11 cellular contexts compared by ENCODE assay signal in the genomic region with DNA sequence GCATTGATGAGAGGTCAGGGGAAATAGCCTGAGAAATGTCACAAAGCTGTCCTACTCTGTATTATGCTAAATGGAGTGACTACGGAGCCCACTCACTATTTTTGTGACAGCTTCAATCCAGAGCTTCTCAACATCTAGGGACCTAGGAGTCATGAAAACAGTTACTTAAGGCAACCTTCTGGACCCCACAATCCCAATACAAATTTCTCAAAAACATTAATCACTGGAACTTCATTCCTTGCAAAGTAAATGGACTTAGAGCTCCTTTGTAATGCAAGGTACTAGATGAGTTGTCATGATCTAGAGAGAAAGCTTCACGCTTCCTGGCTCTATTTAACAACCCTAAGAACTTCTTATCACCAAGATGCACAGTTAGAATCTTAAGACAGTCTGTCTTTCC. TPM values are rescaled to one million over a fixed set of nuclear protein-coding genes. Genes with fewer than 3 reads are reported as not detected.
DNase-seq lines count a peak whose midpoint lies in the region; ATAC-seq and TF ChIP-seq lines count a peak whose summit lies in the region.
"Had no signal": no experiment of that assay in that cellular context is flagged by ENCODE, and none has a peak within 500 bp of the region (broad histone marks: within the 10 kb centered on the region; RNA-seq: fewer than 3 reads in every experiment).

No MANE protein-coding gene starts in this region.

- H3K27ac Mint-ChIP-seq in activated CD4-positive, alpha-beta memory T cell treated with anti-CD3 and anti-CD28 coated beads for 36 hours, result no peak overlapping the region
- no peak overlapping the region for H3K27ac Mint-ChIP-seq in activated CD4-positive, alpha-beta memory T cell treated with anti-CD3 and anti-CD28 coated beads, Interleukin-2, amount 10 ng/mL, durations not matched to agents 7 days and 5 days

- POLR2A ChIA-PET in activated CD4-positive, alpha-beta memory T cell treated with anti-CD3 and anti-CD28 coated beads for 36 hours (lab: Charles Lee), result no interaction called here
- POLR2A ChIA-PET in activated CD4-positive, alpha-beta memory T cell treated with anti-CD3 and anti-CD28 coated beads, Interleukin-2, amount 10 ng/mL, durations not matched to agents 7 days and 5 days (lab: Charles Lee), result interaction anchor here (0.7 to 5.4 kb wide), 2 partner anchors 102 to 206 kb away, joined by 3 to 93 read pairs; a partner anchor contains a TSS

- H3K27me3 Mint-ChIP-seq in activated CD4-positive, alpha-beta memory T cell treated with anti-CD3 and anti-CD28 coated beads for 36 hours, result peaks cover 3% of the 10 kb centered on the region
- peaks cover 8% of the 10 kb centered on the region for H3K27me3 Mint-ChIP-seq in activated CD4-positive, alpha-beta memory T cell treated with anti-CD3 and anti-CD28 coated beads, Interleukin-2, amount 10 ng/mL, durations not matched to agents 7 days and 5 days

- CTCF ChIA-PET in activated CD4-positive, alpha-beta memory T cell treated with anti-CD3 and anti-CD28 coated beads for 36 hours (lab: Charles Lee), result interaction anchor here (1.8 to 2.4 kb wide), 2 partner anchors 72 to 322 kb away, joined by 6 to 10 read pairs; no protein-coding TSS in a partner anchor
- CTCF ChIA-PET in activated CD4-positive, alpha-beta memory T cell treated with anti-CD3 and anti-CD28 coated beads, Interleukin-2, amount 10 ng/mL, durations not matched to agents 7 days and 5 days (lab: Charles Lee), result interaction anchor here (1.0 to 2.8 kb wide), 3 partner anchors 63 to 424 kb away, joined by 3 to 22 read pairs (median 3); no protein-coding TSS in a partner anchor

- H3K36me3 ChIP-seq in psoas muscle (ENCODE audit: insufficient read depth in 1 of 2, low read depth in 1 of 2), result no peaks in the 10 kb centered on the region

- peaks cover 9% of the 10 kb centered on the region for H3K36me3 Mint-ChIP-seq in activated CD4-positive, alpha-beta memory T cell treated with anti-CD3 and anti-CD28 coated beads for 36 hours
- peaks cover 6% of the 10 kb centered on the region for H3K36me3 Mint-ChIP-seq in activated CD4-positive, alpha-beta memory T cell treated with anti-CD3 and anti-CD28 coated beads, Interleukin-2, amount 10 ng/mL, durations not matched to agents 7 days and 5 days (ENCODE audit: low read depth)

- peak overlapping the region; percentile 32 for H3K4me3 Mint-ChIP-seq in activated CD4-positive, alpha-beta memory T cell treated with anti-CD3 and anti-CD28 coated beads for 36 hours
- H3K4me3 Mint-ChIP-seq in activated CD4-positive, alpha-beta memory T cell treated with anti-CD3 and anti-CD28 coated beads, Interleukin-2, amount 10 ng/mL, durations not matched to agents 7 days and 5 days, result no peak overlapping the region

- H3K27ac ChIP-seq in psoas muscle, result peak overlapping the region; percentile 97

- no peak for TF ChIP-seq POLR2A in NB4 (IDR thresholded peaks at IDR 0.05; ENCODE audit: extremely low read depth, insufficient read length)

- H3K4me3 ChIP-seq in NB4 (ENCODE audit: low read depth, low read length) (peak overlapping the region; percentile 83), psoas muscle (no peak overlapping the region)
- H3K4me3 ChIP-seq: mucosa of descending colon had no signal

- DNase-seq in activated CD4-positive, alpha-beta memory T cell treated with anti-CD3 and anti-CD28 coated beads for 36 hours, result no peak
- DNase-seq in activated CD4-positive, alpha-beta memory T cell treated with anti-CD3 and anti-CD28 coated beads, Interleukin-2, amount 10 ng/mL, durations not matched to agents 7 days and 5 days, result no peak
- DNase-seq in NB4 (ENCODE audit: low read depth) (no peak), cerebellar cortex (ENCODE audit: low spot score) (peak; percentile 37), psoas muscle (no peak), NCI-H524 (lab: John Stamatoyannopoulos, UW) (no peak)
- DNase-seq: Kasumi-1, NCI-H2171 had no signal

- no peaks in the 10 kb centered on the region for H3K9me3 Mint-ChIP-seq in activated CD4-positive, alpha-beta memory T cell treated with anti-CD3 and anti-CD28 coated beads for 36 hours
- no peaks in the 10 kb centered on the region for H3K9me3 Mint-ChIP-seq in activated CD4-positive, alpha-beta memory T cell treated with anti-CD3 and anti-CD28 coated beads, Interleukin-2, amount 10 ng/mL, durations not matched to agents 7 days and 5 days

- peaks cover 17% of the 10 kb centered on the region for H3K4me1 Mint-ChIP-seq in activated CD4-positive, alpha-beta memory T cell treated with anti-CD3 and anti-CD28 coated beads for 36 hours (ENCODE audit: low read depth)
- peaks cover 24% of the 10 kb centered on the region for H3K4me1 Mint-ChIP-seq in activated CD4-positive, alpha-beta memory T cell treated with anti-CD3 and anti-CD28 coated beads, Interleukin-2, amount 10 ng/mL, durations not matched to agents 7 days and 5 days

- peaks cover 33% of the 10 kb centered on the region for H3K4me1 ChIP-seq in psoas muscle

- H3K9me3 ChIP-seq in psoas muscle, result no peaks in the 10 kb centered on the region
- H3K9me3 ChIP-seq: mucosa of descending colon had no signal

- 91 to 99% (median 94%) methylated on average over 2 of the region's 2 CpGs for WGBS in psoas muscle, 3 donors

- TF ChIP-seq CTCF in NB4 (IDR thresholded peaks at IDR 0.05; ENCODE audit: low read depth, low read length), result no peak
- TF ChIP-seq CTCF in psoas muscle (IDR thresholded peaks at IDR 0.05), result no peak

- ATAC-seq in psoas muscle, result no peak
- ATAC-seq in HG03095 (IDR thresholded peaks at IDR 0.05; ENCODE audit: unreplicated experiment), result no peak
- ATAC-seq in GM21737 (IDR thresholded peaks at IDR 0.05; ENCODE audit: unreplicated experiment), result no peak
- ATAC-seq: mucosa of descending colon had no signal

- H3K27me3 ChIP-seq in psoas muscle (ENCODE audit: insufficient read depth in 3 of 3, low read length in 2 of 3), result no peaks in the 10 kb centered on the region

- intact Hi-C loops in activated CD4-positive, alpha-beta memory T cell treated with anti-CD3 and anti-CD28 coated beads for 36 hours (cut with micrococcal nuclease), result loop anchor here (10.0 kb wide), 4 partner anchors 143 to 1143 kb away; a partner anchor contains a TSS
- intact Hi-C loops in psoas muscle (cut with DNase I), result loop anchor here in 1 of 2 donors (10.0 kb wide), 2 partner anchors 193 to 207 kb away; a partner anchor contains a TSS

RNA-seq across cellular contexts. Expression of a gene that starts 2.6 kb away (rescaled TPM):
- 10 to 100 TPM; 13.7 to 15.4 TPM for total RNA-seq in activated CD4-positive, alpha-beta memory T cell treated with anti-CD3 and anti-CD28 coated beads for 36 hours
- 10 to 100 TPM; 37.0 to 39.2 TPM for total RNA-seq in activated CD4-positive, alpha-beta memory T cell treated with anti-CD3 and anti-CD28 coated beads, Interleukin-2, amount 10 ng/mL, durations not matched to agents 7 days and 5 days
- 10 to 100 TPM; 11.1 to 35.7 (median 20.4) TPM for total RNA-seq in psoas muscle
- polyA plus RNA-seq in psoas muscle, result 10 to 100 TPM in 1 of 3 donors, 1 to 10 TPM in 2; 3.8 to 11.4 (median 5.2) TPM
